18 cellular contexts compared by ENCODE assay signal in genomic region chr11:34667810-34668582, GRCh38. TPM values are rescaled to one million over a fixed set of nuclear protein-coding genes. Genes with fewer than 3 reads are reported as not detected.
DNase-seq lines count a peak whose midpoint lies in the region; ATAC-seq, FAIRE-seq and TF ChIP-seq lines count a peak whose summit lies in the region.
"Had no signal": no experiment of that assay in that cellular context is flagged by ENCODE, and none has a peak within 500 bp of the region (broad histone marks: within the 10 kb centered on the region; RNA-seq: fewer than 3 reads in every experiment).

No MANE protein-coding gene starts in this region.

- ATAC-seq in HCT116 (peak; percentile 22; the same call in 1 of the 2 replicates), K562 (no peak), HG03521 (IDR thresholded peaks at IDR 0.05; ENCODE audit: unreplicated experiment) (no peak)
- ATAC-seq: natural killer cell had no signal

- no peaks in the 10 kb centered on the region for H4K20me1 ChIP-seq in HCT116 (ENCODE audit: insufficient read depth)
- H4K20me1 ChIP-seq in K562 (replicated peaks; ENCODE audit: control insufficient read depth, insufficient read depth, low read length), result no peaks in the 10 kb centered on the region

- H3K9ac ChIP-seq in HCT116 (ENCODE audit: low read length) (no peak overlapping the region), K562 (ENCODE audit: insufficient read depth in 1 of 2, low read depth in 2 of 2, low read length in 2 of 2) (no peak overlapping the region)

- no peak for DNase-seq in HCT116 (ENCODE audit: low read depth, low spot score)
- DNase-seq in NCI-H2081 (lab: John Stamatoyannopoulos, UW), result peak; percentile 33 to 78
- no peak for DNase-seq in K562 (ENCODE audit: extremely low read depth in 1 of 4, low spot score in 3 of 4)
- DNase-seq in mucosa of gallbladder (ENCODE audit: low spot score), result peak; percentile 69
- DNase-seq in AG08395 (ENCODE audit: low spot score), result no peak
- no peak for DNase-seq in stimulated activated CD4-positive, alpha-beta T cell treated with anti-CD3 and anti-CD28 coated beads, Interleukin-4, amount 100 ng/mL, for 24 hours
- DNase-seq: activated CD4-positive, alpha-beta memory T cell treated with anti-CD3 and anti-CD28 coated beads, Interleukin-2, amount 10 ng/mL, durations not matched to agents 7 days and 5 days; cortex of kidney; hypothalamus; left ventricle myocardium inferior; natural killer cell; NCI-H524; SJCRH30; T-helper 9 cell; upper lobe of left lung had no signal

- 32% methylated on average over 4 of the region's 4 CpGs for WGBS in K562 (ENCODE audit: insufficient coverage, low coverage, missing lambda C conversion rate)

- no peak for TF ChIP-seq EP300 in K562 (IDR thresholded peaks at IDR 0.05; ENCODE audit: low read length)

- H3K4me2 ChIP-seq in HCT116 (ENCODE audit: low read length), result peak overlapping the region; percentile 42
- H3K4me2 ChIP-seq in K562 (ENCODE audit: insufficient read depth, low read length), result no peak overlapping the region

- FAIRE-seq in K562 (lab: Jason Lieb, UNC), result no peak

- H3K27me3 ChIP-seq in HCT116 (ENCODE audit: insufficient read depth, low read length), result no peaks in the 10 kb centered on the region
- H3K27me3 ChIP-seq in K562 (ENCODE audit: control insufficient read depth in 2 of 2, insufficient read depth in 2 of 2, low read length in 2 of 2), result no peaks in the 10 kb centered on the region
- H3K27me3 ChIP-seq: ascending aorta, SJCRH30, upper lobe of left lung had no signal

- intact Hi-C loops in HCT116 (cut with micrococcal nuclease), result no loop called here
- intact Hi-C loops in K562 (cut with micrococcal nuclease), result loop anchor here (2.0 kb wide), 1 partner anchor 41 kb away; no protein-coding TSS in a partner anchor

- no peak for TF ChIP-seq CTCF in HCT116 (IDR thresholded peaks at IDR 0.05 in 2 of 3, conservative IDR thresholded peaks at IDR 0.05 in 1 of 3; ENCODE audit: borderline replicate concordance in 1 of 3, insufficient read depth in 1 of 3, low read depth in 2 of 3, low read length in 2 of 3)
- no peak for TF ChIP-seq CTCF in K562 (IDR thresholded peaks at IDR 0.05 in 2 of 3, conservative IDR thresholded peaks at IDR 0.05 in 1 of 3; ENCODE audit: insufficient read depth in 2 of 3, low read depth in 1 of 3, low read length in 3 of 3)

- H3K27ac ChIP-seq in HCT116 (ENCODE audit: low read depth, low read length) (no peak overlapping the region), K562 (ENCODE audit: extremely low read depth, low read depth, low read length) (no peak overlapping the region)
- H3K27ac ChIP-seq: ascending aorta, left ventricle myocardium inferior, SJCRH30, upper lobe of left lung had no signal

- POLR2A ChIA-PET in HCT116 (lab: Charles Lee), result no interaction called here
- POLR2A ChIA-PET in K562 (lab: Yijun Ruan, JAX), result no interaction called here

- TF ChIP-seq RAD21 in HCT116 (IDR thresholded peaks at IDR 0.05; ENCODE audit: low read depth), result peak; percentile 14; the same call in 1 of the 2 replicates
- no peak for TF ChIP-seq RAD21 in K562 (CRISPR knock-in tag; conservative IDR thresholded peaks at IDR 0.05 in 1 of 2, IDR thresholded peaks at IDR 0.05 in 1 of 2)

- BruUV-seq in HCT116 (replicated peaks; lab: Mats Ljungman, UMichigan) (no TSS peak), K562 (replicated peaks; lab: Mats Ljungman, UMichigan) (no TSS peak)

- H3K9me2 ChIP-seq in HCT116 (ENCODE audit: insufficient read depth), result no peaks in the 10 kb centered on the region

- peaks cover 0 to 31% of the 10 kb centered on the region in 2 experiments; a peak in 2 of 4 replicates for H3K4me1 ChIP-seq in HCT116 (ENCODE audit: control insufficient read depth in 1 of 2, insufficient read depth in 2 of 2, low read length in 2 of 2)
- H3K4me1 ChIP-seq in K562 (replicated peaks in 1 of 2; ENCODE audit: control insufficient read depth in 2 of 2, insufficient read depth in 2 of 2, low read length in 2 of 2), result peaks cover 0 to 5% of the 10 kb centered on the region in 2 experiments; a peak in 1 of 5 replicates
- H3K4me1 ChIP-seq: ascending aorta, left ventricle myocardium inferior, SJCRH30, upper lobe of left lung had no signal

- no peaks in the 10 kb centered on the region for H3K36me3 ChIP-seq in HCT116 (ENCODE audit: control insufficient read depth in 1 of 2, insufficient read depth in 2 of 2, low read length in 2 of 2)
- no peaks in the 10 kb centered on the region for H3K36me3 ChIP-seq in K562 (ENCODE audit: control insufficient read depth, insufficient read depth, low read length)
- H3K36me3 ChIP-seq: ascending aorta, left ventricle myocardium inferior, SJCRH30, upper lobe of left lung had no signal

- RAD21 ChIA-PET in HCT116 (lab: Charles Lee; ENCODE audit: low non-redundant PET in 1 of 2, low total read pairs in 2 of 2, uncharacterized antibody in 2 of 2, unreplicated experiment in 2 of 2), result no interaction called here

- H3K9me1 ChIP-seq in K562 (ENCODE audit: control insufficient read depth, insufficient read depth, low read length), result no peaks in the 10 kb centered on the region

- CTCF ChIA-PET in HCT116 (lab: Charles Lee), result no interaction called here
- CTCF ChIA-PET in K562 (lab: Yijun Ruan, JAX; ENCODE audit: low intra/inter-chr PET ratio), result no interaction called here

- in situ Hi-C loops in K562 (cut with MboI), result no loop called here

- no peak for TF ChIP-seq POLR2A in HCT116 (IDR thresholded peaks at IDR 0.05; ENCODE audit: borderline replicate concordance, extremely low read depth, insufficient read depth, insufficient read length)
- TF ChIP-seq POLR2A in K562 (conservative IDR thresholded peaks at IDR 0.05), result no peak

- H3K79me2 ChIP-seq in HCT116 (ENCODE audit: insufficient read depth, low read length) (no peaks in the 10 kb centered on the region), K562 (ENCODE audit: control insufficient read depth, insufficient read depth, low read length) (no peaks in the 10 kb centered on the region)

- H3K9me3 ChIP-seq in HCT116 (ENCODE audit: control insufficient read depth in 1 of 2, insufficient read depth in 1 of 2, low read depth in 1 of 2, low read length in 2 of 2) (no peaks in the 10 kb centered on the region), K562 (replicated peaks; ENCODE audit: control insufficient read depth, insufficient read depth, low read depth, low read length) (no peaks in the 10 kb centered on the region)
- H3K9me3 ChIP-seq: ascending aorta, left ventricle myocardium inferior, SJCRH30, upper lobe of left lung had no signal

- H2AFZ ChIP-seq in HCT116 (ENCODE audit: low read depth, low read length, poor library complexity, severe bottlenecking), result peak overlapping the region; percentile 39
- no peak overlapping the region for H2AFZ ChIP-seq in K562 (ENCODE audit: low read depth, low read length)

- H3K4me3 ChIP-seq in HCT116 (replicated peaks in 1 of 2; ENCODE audit: low read depth in 1 of 2, low read length in 2 of 2), result no peak overlapping the region
- H3K4me3 ChIP-seq in K562, result no peak overlapping the region
- H3K4me3 ChIP-seq: ascending aorta, left ventricle myocardium inferior, SJCRH30, upper lobe of left lung had no signal

TF ChIP-seq in HCT116, 20 proteins besides CTCF, POLR2A, EP300 and RAD21:
- peak; percentile 68 for TF ChIP-seq SP1 (IDR thresholded peaks at IDR 0.05; ENCODE audit: low read depth)
- 0 out of 2 replicates have a peak, but pooled peaks have one; percentile 30 for TF ChIP-seq CBX3 (IDR thresholded peaks at IDR 0.05; ENCODE audit: low read depth)
- TF ChIP-seq JUND (IDR thresholded peaks at IDR 0.05), result peak; percentile 35; the same call in 1 of the 2 replicates
- no peak for TF ChIP-seq SRF (IDR thresholded peaks at IDR 0.05; ENCODE audit: low read depth)
- TF ChIP-seq MAX (IDR thresholded peaks at IDR 0.05), result no peak

TF ChIP-seq in K562, 482 proteins besides CTCF, POLR2A, EP300 and RAD21 (continues in another document):
- TF ChIP-seq PBX2 (CRISPR knock-in tag; IDR thresholded peaks at IDR 0.05; ENCODE audit: low read depth) (no peak), PBX2 (tag; conservative IDR thresholded peaks at IDR 0.05; ENCODE audit: low read depth) (peak; percentile 71)

RNA-seq across cellular contexts. Expression of gene EHF, which starts 47.1 kb away (rescaled TPM):
- total RNA-seq in HCT116 (2021; ENCODE audit: unreplicated experiment), result 51.5 TPM
- polyA plus RNA-seq in HCT116 (2012), result 58.5 and 60.4 TPM in 2 replicates
- total RNA-seq in K562 (2011; cell fraction: chromatin; rRNA removed; ENCODE audit: low replicate concordance), result not detected in 2 replicates
- not detected in 2 replicates for total RNA-seq in K562 (2011; cell fraction: nucleolus; rRNA removed)
- not detected in 2 replicates for total RNA-seq in K562 (2011; cell fraction: nucleoplasm; rRNA removed)
- total RNA-seq in K562 (2014; rRNA removed), result 0.20 and 0.54 TPM in 2 replicates
- 0.41 and 0.47 TPM in 2 replicates for total RNA-seq in K562 (2014; rRNA removed; fragmentation: Illumina TruSeq; extraction: Trizol)
- total RNA-seq in K562 (2015; rRNA removed; fragmentation: Illumina TruSeq; extraction: Trizol), result 0.34 and 0.40 TPM in 2 replicates
- total RNA-seq in K562 (2021), result 0.38 and 0.76 TPM in 2 replicates
- 0.03 and 0.04 TPM in 2 replicates for polyA plus RNA-seq in K562 (2011; rRNA removed)
- polyA plus RNA-seq in K562 (2011; cell fraction: cytosol; rRNA removed), result 0.13 TPM in 1 of 2 replicates, not detected in the other
- polyA plus RNA-seq in K562 (2011; cell fraction: nucleus; rRNA removed), result not detected in 2 replicates
- polyA plus RNA-seq in K562 (2012), result 0.17 and 0.37 TPM in 2 replicates
- 0.24 TPM in 1 of 2 replicates, not detected in the other for polyA plus RNA-seq in K562 (2014; fragmentation: Illumina TruSeq; extraction: Trizol)
- polyA plus RNA-seq in K562 (2014; fragmentation: Nextera tagmentation; extraction: Ambion mirVana), result under 1 TPM; 0.24 to 0.37 TPM
- 0.04 TPM in 1 of 2 replicates, not detected in the other for polyA plus RNA-seq in K562 (2014; rRNA removed)
- 0.11 and 0.36 TPM in 2 replicates for polyA minus RNA-seq in K562 (2011; rRNA and poly(A)+ RNA removed)
- polyA minus RNA-seq in K562 (2011; cell fraction: cytosol; rRNA and poly(A)+ RNA removed), result not detected in 2 replicates
- polyA minus RNA-seq in K562 (2011; cell fraction: nucleus; rRNA and poly(A)+ RNA removed), result not detected in 2 replicates
- 176 TPM for total RNA-seq in mucosa of gallbladder
- total RNA-seq: activated CD4-positive, alpha-beta memory T cell treated with anti-CD3 and anti-CD28 coated beads, Interleukin-2, amount 10 ng/mL, durations not matched to agents 7 days and 5 days; activated T-helper 2 cell treated with anti-CD3 and anti-CD28 coated beads, Interferon-gamma antibody, Interleukin-2, Interleukin-4, amounts not matched to agents 10 μg/mL and 5 μg/mL and 100 μg/mL, durations not matched to agents 14 hours and 24 hours and 36 hours; ascending aorta; natural killer cell; SJCRH30 had no signal

Comparison
In these comparisons a context has a peak if more than half of its experiments do, and no peak if none do; other contexts are left out.
1. DNase-seq: peak in NCI-H2081 (2 of 2) and mucosa of gallbladder (single experiment); none in HCT116 (single experiment), K562 (0 of 4), AG08395 (single experiment) and stimulated activated CD4-positive, alpha-beta T cell treated with anti-CD3 and anti-CD28 coated beads, Interleukin-4, amount 100 ng/mL, for 24 hours (single experiment).
2. RNA of gene EHF, which starts 47.1 kb away (total RNA-seq): 176 TPM in mucosa of gallbladder (single experiment) and 51.5 TPM in HCT116 (single experiment); 0.20 to 0.76 TPM in K562; every median in the first group is over 10 times any median in the second.
3. Of the 22 proteins assayed by ChIP-seq in both K562 and HCT116: peak only in K562: none; only in HCT116: CBX3, JUND, RAD21 and SP1; in both: none; in neither: 18.